In the genomic region with DNA sequence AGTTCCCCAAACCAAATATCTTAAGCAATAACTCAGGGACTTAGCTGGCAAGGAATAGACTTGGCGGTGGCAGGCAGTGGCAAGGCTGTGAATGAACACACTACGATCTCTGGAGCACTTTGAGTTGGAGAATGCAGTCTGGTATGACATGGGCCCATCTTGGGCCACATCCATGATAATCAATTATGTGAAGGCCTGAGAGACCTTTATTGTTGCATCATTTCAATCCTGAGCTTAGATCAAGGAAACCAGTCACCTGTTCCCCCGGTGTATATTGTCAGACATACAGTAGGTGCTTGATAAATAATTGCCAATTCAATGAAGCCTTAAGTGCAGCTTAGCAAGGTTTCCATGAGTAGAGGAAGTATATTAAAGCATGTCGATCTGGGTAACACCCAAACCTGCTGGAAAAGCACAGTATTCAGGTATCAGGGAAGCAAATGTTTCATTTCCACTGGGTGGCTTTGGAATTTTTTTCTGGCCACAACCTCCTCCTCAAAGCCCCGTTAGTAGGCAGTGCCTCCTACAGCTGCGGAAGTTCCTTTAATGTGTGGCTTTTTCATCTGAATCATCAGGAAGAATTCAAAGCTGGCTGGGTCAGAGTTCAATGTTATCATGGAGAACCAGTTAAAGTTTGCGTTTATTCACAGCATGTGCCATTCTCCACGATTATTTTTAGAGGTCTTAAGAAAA, we compare ENCODE assay signal across 8 cellular contexts. TPM values are rescaled to one million over a fixed set of nuclear protein-coding genes. Genes with fewer than 3 reads are reported as not detected.
DNase-seq lines count a peak whose midpoint lies in the region; ATAC-seq and TF ChIP-seq lines count a peak whose summit lies in the region.

No MANE protein-coding gene starts in this region.

- peaks cover 7% of the 10 kb centered on the region for H3F3A ChIP-seq in smooth muscle cell (ENCODE audit: low read depth)

- peaks cover 3% of the 10 kb centered on the region for H3K36me3 Mint-ChIP-seq in activated T-cell treated with anti-CD3 and anti-CD28 coated beads, Interleukin-2, amount 50 U/mL, for 4 hours (ENCODE audit: insufficient read depth)

- no peak for DNase-seq in activated T-cell treated with anti-CD3 and anti-CD28 coated beads, Interleukin-2, amount 50 U/mL, for 4 hours
- no peak for DNase-seq in activated T-cell treated with anti-CD3 and anti-CD28 coated beads, Interleukin-2, amount 50 U/mL, for 48 hours
- DNase-seq in RPMI7951 (ENCODE audit: low read depth) (peak; percentile 93), smooth muscle cell (lab: John Stamatoyannopoulos, UW; ENCODE audit: unreplicated experiment) (no peak), NCI-H748 (lab: John Stamatoyannopoulos, UW; ENCODE audit: unreplicated experiment) (no peak), NCI-H2227 treated with DMSO at 0.1 percent for 48 hours (lab: John Stamatoyannopoulos, UW) (no peak)
- DNase-seq in effector memory CD4-positive, alpha-beta T cell: no peak
- DNase-seq in activated CD4-positive, alpha-beta T cell treated with anti-CD3 and anti-CD28 coated beads, Interleukin-2, amount 50 U/mL, for 1 hour: no peak

- H3K4me3 Mint-ChIP-seq in activated T-cell treated with anti-CD3 and anti-CD28 coated beads, Interleukin-2, amount 50 U/mL, for 4 hours: peak overlapping the region; percentile 6

- H3K4me2 ChIP-seq in smooth muscle cell: peak overlapping the region; percentile 60

- peaks cover 69% of the 10 kb centered on the region for H3K4me1 Mint-ChIP-seq in activated T-cell treated with anti-CD3 and anti-CD28 coated beads, Interleukin-2, amount 50 U/mL, for 4 hours (ENCODE audit: low read depth)

- H3K27me3 Mint-ChIP-seq in activated T-cell treated with anti-CD3 and anti-CD28 coated beads, Interleukin-2, amount 50 U/mL, for 4 hours (ENCODE audit: low read depth): no peaks in the 10 kb centered on the region

- no peaks in the 10 kb centered on the region for H3K36me3 ChIP-seq in effector memory CD4-positive, alpha-beta T cell (ENCODE audit: control insufficient read depth, insufficient read depth, low read length)
- H3K36me3 ChIP-seq in smooth muscle cell (ENCODE audit: low read depth): no peaks in the 10 kb centered on the region

- H3K79me2 ChIP-seq in smooth muscle cell (ENCODE audit: low read depth): no peaks in the 10 kb centered on the region

- no peak overlapping the region for H3K9ac ChIP-seq in smooth muscle cell (ENCODE audit: low read depth)

- H3K27me3 ChIP-seq in effector memory CD4-positive, alpha-beta T cell (replicated peaks; ENCODE audit: control insufficient read depth, insufficient read depth, low read length, poor library complexity, severe bottlenecking): no peaks in the 10 kb centered on the region
- no peaks in the 10 kb centered on the region for H3K27me3 ChIP-seq in smooth muscle cell (ENCODE audit: low read depth)

- H3K27ac ChIP-seq in effector memory CD4-positive, alpha-beta T cell (ENCODE audit: insufficient read depth, low read length, poor library complexity, severe bottlenecking): peak overlapping the region; percentile 18
- peak overlapping the region; percentile 71 for H3K27ac ChIP-seq in smooth muscle cell (ENCODE audit: low read depth)

- H4K20me1 ChIP-seq in smooth muscle cell (ENCODE audit: low read depth): no peaks in the 10 kb centered on the region

- H3K4me1 ChIP-seq in effector memory CD4-positive, alpha-beta T cell (ENCODE audit: control insufficient read depth, insufficient read depth, low read length, poor library complexity, severe bottlenecking): peaks cover 41% of the 10 kb centered on the region
- H3K4me1 ChIP-seq in smooth muscle cell (ENCODE audit: low read depth): no peaks in the 10 kb centered on the region

- no peaks in the 10 kb centered on the region for H3K9me3 Mint-ChIP-seq in activated T-cell treated with anti-CD3 and anti-CD28 coated beads, Interleukin-2, amount 50 U/mL, for 4 hours

- no peaks in the 10 kb centered on the region for H3K9me3 ChIP-seq in effector memory CD4-positive, alpha-beta T cell (ENCODE audit: control insufficient read depth, low read length)
- H3K9me3 ChIP-seq in smooth muscle cell (replicated peaks; ENCODE audit: low read depth): no peaks in the 10 kb centered on the region

- no peak for TF ChIP-seq CTCF in smooth muscle cell (IDR thresholded peaks at IDR 0.05; ENCODE audit: borderline replicate concordance, insufficient read depth, poor library complexity, severe bottlenecking)

- no peak overlapping the region for H3K4me3 ChIP-seq in effector memory CD4-positive, alpha-beta T cell (ENCODE audit: insufficient read depth, low read depth, low read length, poor library complexity, severe bottlenecking)
- H3K4me3 ChIP-seq in smooth muscle cell: no peak overlapping the region

- 45% methylated on average over 8 of the region's 8 CpGs for WGBS in smooth muscle cell (ENCODE audit: low lambda C conversion rate)

- H2AFZ ChIP-seq in smooth muscle cell (ENCODE audit: low read depth): peak overlapping the region; percentile 11

- ATAC-seq in activated T-cell treated with anti-CD3 and anti-CD28 coated beads, Interleukin-2, amount 50 U/mL, for 4 hours: no peak

RNA-seq across cellular contexts. Expression of gene CASS4, which starts 10.2 kb away (rescaled TPM):
- 1 to 10 TPM; 1.9 to 2.5 (median 2.4) TPM for total RNA-seq in activated T-cell treated with anti-CD3 and anti-CD28 coated beads, Interleukin-2, amount 50 U/mL, for 4 hours
- total RNA-seq in RPMI7951 (2014; rRNA removed; shearing (Covaris generic)): 2.2 and 2.5 TPM in 2 replicates
- 0.22 TPM in 1 of 2 replicates, not detected in the other for total RNA-seq in smooth muscle cell
- 0.07 and 0.34 TPM in 2 replicates for polyA plus RNA-seq in smooth muscle cell

RNA-seq across cellular contexts. Expression of gene CSTF1, which starts 29.8 kb away (rescaled TPM):
- 10 to 100 TPM; 42.7 to 47.3 (median 45.3) TPM for total RNA-seq in activated T-cell treated with anti-CD3 and anti-CD28 coated beads, Interleukin-2, amount 50 U/mL, for 4 hours
- total RNA-seq in RPMI7951 (2014; rRNA removed; shearing (Covaris generic)): 92.9 and 123 TPM in 2 replicates
- total RNA-seq in smooth muscle cell: 38.5 and 52.4 TPM in 2 replicates
- 21.6 and 27.8 TPM in 2 replicates for polyA plus RNA-seq in smooth muscle cell

RNA-seq across cellular contexts. Expression of gene AURKA, which starts 30.3 kb away (rescaled TPM):
- 1 to 10 TPM; 7.3 to 9.6 (median 9.0) TPM for total RNA-seq in activated T-cell treated with anti-CD3 and anti-CD28 coated beads, Interleukin-2, amount 50 U/mL, for 4 hours
- total RNA-seq in RPMI7951 (2014; rRNA removed; shearing (Covaris generic)): 216 and 231 TPM in 2 replicates
- 9.2 and 12.7 TPM in 2 replicates for total RNA-seq in smooth muscle cell
- 13.8 and 13.9 TPM in 2 replicates for polyA plus RNA-seq in smooth muscle cell

RNA-seq across cellular contexts. Expression of gene RTF2, which starts 46.1 kb away (rescaled TPM):
- 10 to 100 TPM; 74.8 to 81.3 (median 79.7) TPM for total RNA-seq in activated T-cell treated with anti-CD3 and anti-CD28 coated beads, Interleukin-2, amount 50 U/mL, for 4 hours
- total RNA-seq in RPMI7951 (2014; rRNA removed; shearing (Covaris generic)): 142 and 177 TPM in 2 replicates
- total RNA-seq in smooth muscle cell: 35.1 and 38.0 TPM in 2 replicates
- 106 and 109 TPM in 2 replicates for polyA plus RNA-seq in smooth muscle cell

Comparison
In these comparisons a context has a peak if more than half of its experiments do, and no peak if none do; other contexts are left out.
1. RNA of gene AURKA, which starts 30.3 kb away (total RNA-seq): 216 to 231 TPM in RPMI7951; 9.2 to 12.7 TPM in smooth muscle cell and 7.3 to 9.6 TPM in activated T-cell treated with anti-CD3 and anti-CD28 coated beads, Interleukin-2, amount 50 U/mL, for 4 hours; every median in the first group is over 10 times any median in the second.